ENCODE assay signal across 1 cellular context in the genomic region with DNA sequence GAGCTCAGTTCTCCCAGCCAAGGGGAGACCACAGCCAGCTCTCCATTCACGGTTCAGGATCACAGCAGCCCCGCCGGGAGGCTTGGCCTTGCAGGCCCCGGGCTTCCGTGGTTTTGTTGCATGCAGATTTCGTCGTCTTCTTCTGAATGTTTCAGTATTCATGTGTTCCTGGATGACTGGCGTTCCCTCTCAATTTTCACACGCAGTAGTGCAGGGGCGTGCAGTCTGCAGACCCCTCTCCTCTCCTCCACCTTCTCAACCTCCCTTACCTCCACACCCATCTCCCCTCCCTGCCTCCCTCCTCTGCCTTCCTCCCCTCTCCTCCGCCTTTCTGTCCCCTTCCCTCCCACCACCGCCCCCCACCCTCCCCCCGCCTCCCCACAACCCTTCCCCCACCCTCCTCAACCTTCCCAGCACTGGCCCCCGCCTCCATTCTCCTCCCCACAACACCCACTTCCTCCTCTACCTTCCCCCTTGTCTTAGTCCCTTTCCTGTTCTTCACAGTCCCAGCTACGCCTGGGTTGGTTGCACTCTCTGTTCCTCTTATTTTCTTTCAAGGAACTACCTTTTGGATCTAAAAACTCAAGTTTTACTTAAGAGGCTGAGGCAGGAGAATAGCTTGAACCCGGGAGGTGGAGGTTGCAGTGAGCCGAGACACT.
TF ChIP-seq lines count a peak whose summit lies in the region.

No MANE protein-coding gene starts in this region.

TF ChIP-seq in K562, 482 proteins besides CTCF, POLR2A, EP300 and RAD21 (continued from another document):
- 0 out of 2 replicates have a peak, but pooled peaks have one; percentile 28 for TF ChIP-seq L3MBTL2 (IDR thresholded peaks at IDR 0.05)
- no peak for TF ChIP-seq SAFB (IDR thresholded peaks at IDR 0.05; ENCODE audit: borderline replicate concordance, low read depth, low read length)
